ENCODE assay signal across 7 cellular contexts in genomic region chr11:66327171-66328035, GRCh38. TPM values are rescaled to one million over a fixed set of nuclear protein-coding genes. Genes with fewer than 3 reads are reported as not detected.
DNase-seq lines count a peak whose midpoint lies in the region; ATAC-seq and TF ChIP-seq lines count a peak whose summit lies in the region.
"Had no signal": no experiment of that assay in that cellular context is flagged by ENCODE, and none has a peak within 500 bp of the region (broad histone marks: within the 10 kb centered on the region; RNA-seq: fewer than 3 reads in every experiment).

No MANE protein-coding gene starts in this region.

- peaks cover 9% of the 10 kb centered on the region for H3F3A ChIP-seq in SK-N-SH (replicated peaks; ENCODE audit: insufficient read depth)

- H3K4me2 ChIP-seq in SK-N-SH = peak overlapping the region; percentile 66

- peak in 1 of 2 experiments; percentile 26; a peak in 1 of 4 replicates for TF ChIP-seq EP300 in SK-N-SH (IDR thresholded peaks at IDR 0.05; ENCODE audit: borderline replicate concordance in 1 of 2, low read depth in 1 of 2, low read length in 1 of 2)

- no peak for TF ChIP-seq RAD21 in SK-N-SH (IDR thresholded peaks at IDR 0.05; ENCODE audit: low read length)

- 73% methylated on average over 10 of the region's 11 CpGs for WGBS in SK-N-SH (ENCODE audit: low lambda C conversion rate)

- H3K9ac ChIP-seq in SK-N-SH = peak overlapping the region; percentile 62

- ATAC-seq in HG03520 (IDR thresholded peaks at IDR 0.05; ENCODE audit: unreplicated experiment) = no peak
- ATAC-seq in GM18858 (IDR thresholded peaks at IDR 0.05; ENCODE audit: unreplicated experiment) = no peak

- H3K4me3 ChIP-seq in ACC112 (ENCODE audit: low read depth, low read length) = peak overlapping the region; percentile 47
- no peak overlapping the region for H3K4me3 ChIP-seq in SK-N-SH (ENCODE audit: low read depth in 2 of 2, low read length in 1 of 2)
- H3K4me3 ChIP-seq in right atrium auricular region = no peak overlapping the region

- TF ChIP-seq CTCF in SK-N-SH (IDR thresholded peaks at IDR 0.05) = 0 out of 2 replicates have a peak, but pooled peaks have one; percentile 6
- no peak for TF ChIP-seq CTCF in right atrium auricular region (IDR thresholded peaks at IDR 0.05)

- H3K36me3 ChIP-seq in ACC112 (ENCODE audit: insufficient read depth, low read length) (peaks cover under 1% of the 10 kb centered on the region; the same call in 1 of the 2 replicates), SK-N-SH (replicated peaks in 1 of 2; ENCODE audit: control insufficient read depth in 1 of 2, insufficient read depth in 2 of 2, low read length in 1 of 2) (peaks cover 0 to 6% of the 10 kb centered on the region in 2 experiments), right atrium auricular region (no peaks in the 10 kb centered on the region)

- H3K9me2 ChIP-seq in SK-N-SH = no peaks in the 10 kb centered on the region

- peak overlapping the region; percentile 86 for H3K27ac ChIP-seq in ACC112 (ENCODE audit: low read depth, low read length)
- H3K27ac ChIP-seq in SK-N-SH (ENCODE audit: low read depth in 2 of 2, low read length in 1 of 2) = peak overlapping the region; percentile 73 to 80
- H3K27ac ChIP-seq in right atrium auricular region = peak overlapping the region; percentile 79 to 87

- H3K27me3 ChIP-seq in ACC112 (ENCODE audit: insufficient read depth, low read length) = no peaks in the 10 kb centered on the region
- no peaks in the 10 kb centered on the region for H3K27me3 ChIP-seq in SK-N-SH (ENCODE audit: insufficient read depth)
- no peaks in the 10 kb centered on the region for H3K27me3 ChIP-seq in right atrium auricular region

- no peak overlapping the region for H2AFZ ChIP-seq in ACC112 (ENCODE audit: low read length, unreplicated experiment)
- no peak overlapping the region for H2AFZ ChIP-seq in SK-N-SH (ENCODE audit: low read depth)

- POLR2A ChIA-PET in SK-N-SH (lab: Yijun Ruan, JAX) = interaction anchor here (1.3 to 1.8 kb wide), 2 partner anchors 10 to 15 kb away, joined by 10 to 17 read pairs; partner anchors contain the start of gene CD248

- H3K79me2 ChIP-seq in ACC112 (ENCODE audit: control insufficient read depth, insufficient read depth, low read length, unreplicated experiment) (no peaks in the 10 kb centered on the region), SK-N-SH (ENCODE audit: insufficient read depth) (no peaks in the 10 kb centered on the region)

- DNase-seq in SK-N-SH (peak; percentile 33), right atrium auricular region (ENCODE audit: low spot score) (no peak), mesenteric fat pad (ENCODE audit: low spot score) (no peak)

- H3K4me1 ChIP-seq in ACC112 (ENCODE audit: control insufficient read depth, insufficient read depth, low read length, unreplicated experiment) (peaks cover 59% of the 10 kb centered on the region), SK-N-SH (ENCODE audit: control insufficient read depth in 1 of 2, insufficient read depth in 2 of 2, low read depth in 1 of 2, low read length in 1 of 2) (peaks cover 28 to 36% of the 10 kb centered on the region in 2 experiments; a peak in 3 of 4 replicates), right atrium auricular region (peaks cover 4 to 39% of the 10 kb centered on the region in 2 donors)

- no peaks in the 10 kb centered on the region for H3K9me3 ChIP-seq in SK-N-SH
- no peaks in the 10 kb centered on the region for H3K9me3 ChIP-seq in right atrium auricular region

- CTCF ChIA-PET in SK-N-SH (lab: Yijun Ruan, JAX) = interaction anchor here (0.7 to 1.8 kb wide), 9 partner anchors 9 to 61 kb away, joined by 3 to 46 read pairs (median 4); partner anchors contain the start of genes CD248 and RIN1

- H4K20me1 ChIP-seq in SK-N-SH (ENCODE audit: insufficient read depth) = no peaks in the 10 kb centered on the region

TF ChIP-seq in SK-N-SH, 30 proteins besides CTCF, POLR2A, EP300 and RAD21:
- TF ChIP-seq TCF12 (IDR thresholded peaks at IDR 0.05) (peak; percentile 25; the same call in 1 of the 2 replicates), TEAD4 (IDR thresholded peaks at IDR 0.05; ENCODE audit: borderline replicate concordance, insufficient read depth) (0 out of 2 replicates have a peak, but pooled peaks have one; percentile 46), FOSL2 (IDR thresholded peaks at IDR 0.05; ENCODE audit: borderline replicate concordance, low read depth) (peak; percentile 57; the same call in 1 of the 2 replicates), USF2 (IDR thresholded peaks at IDR 0.05; ENCODE audit: borderline replicate concordance, low read depth, low read length) (no peak), RFX5 (IDR thresholded peaks at IDR 0.05; ENCODE audit: low read length) (no peak)
TF ChIP-seq in SK-N-SH: peak in this region for 3.

RNA-seq across cellular contexts. Expression of gene RIN1, which starts 8.8 kb away (rescaled TPM):
- 13.0 and 16.9 TPM in 2 replicates for polyA plus RNA-seq in SK-N-SH (2012; rRNA removed)
- polyA plus RNA-seq in SK-N-SH (2012; cell fraction: cytosol; rRNA removed) = 6.1 and 9.3 TPM in 2 replicates
- polyA plus RNA-seq in SK-N-SH (2012; cell fraction: nucleus; rRNA removed) = 71.9 and 87.9 TPM in 2 replicates
- 1 to 10 TPM; 1.0 to 5.9 TPM for total RNA-seq in right atrium auricular region
- 6.5 TPM for total RNA-seq in mesenteric fat pad

RNA-seq across cellular contexts. Expression of gene CD248, which starts 10.6 kb away (rescaled TPM):
- 2.6 and 7.7 TPM in 2 replicates for polyA plus RNA-seq in SK-N-SH (2012; rRNA removed)
- polyA plus RNA-seq in SK-N-SH (2012; cell fraction: cytosol; rRNA removed) = 2.9 and 3.8 TPM in 2 replicates
- polyA plus RNA-seq in SK-N-SH (2012; cell fraction: nucleus; rRNA removed) = 3.0 and 4.6 TPM in 2 replicates
- 10 to 100 TPM in 1 of 2 donors, 1 to 10 TPM in 1; 7.6 to 10.7 TPM for total RNA-seq in right atrium auricular region
- 810 TPM for total RNA-seq in mesenteric fat pad

RNA-seq across cellular contexts. Expression of gene BRMS1, which starts 17.5 kb away (rescaled TPM):
- polyA plus RNA-seq in SK-N-SH (2012; rRNA removed) = 70.0 and 76.5 TPM in 2 replicates
- polyA plus RNA-seq in SK-N-SH (2012; cell fraction: cytosol; rRNA removed) = 65.3 and 67.8 TPM in 2 replicates
- 66.8 and 73.5 TPM in 2 replicates for polyA plus RNA-seq in SK-N-SH (2012; cell fraction: nucleus; rRNA removed)
- total RNA-seq in right atrium auricular region (10 to 100 TPM; 19.2 to 33.3 TPM), mesenteric fat pad (31.8 TPM)

RNA-seq across cellular contexts. Expression of gene B4GAT1, which starts 20.0 kb away (rescaled TPM):
- 26.4 TPM in 2 replicates for polyA plus RNA-seq in SK-N-SH (2012; rRNA removed)
- 18.3 and 23.9 TPM in 2 replicates for polyA plus RNA-seq in SK-N-SH (2012; cell fraction: cytosol; rRNA removed)
- polyA plus RNA-seq in SK-N-SH (2012; cell fraction: nucleus; rRNA removed) = 17.6 and 20.1 TPM in 2 replicates
- 10 to 100 TPM; 61.1 to 64.3 TPM for total RNA-seq in right atrium auricular region
- total RNA-seq in mesenteric fat pad = 16.1 TPM

RNA-seq across cellular contexts. Expression of gene TMEM151A, which starts 35.7 kb away (rescaled TPM):
- polyA plus RNA-seq in SK-N-SH (2012; rRNA removed) = 0.29 and 0.35 TPM in 2 replicates
- polyA plus RNA-seq in SK-N-SH (2012; cell fraction: cytosol; rRNA removed) = 0.12 and 0.26 TPM in 2 replicates
- 0.56 and 0.69 TPM in 2 replicates for polyA plus RNA-seq in SK-N-SH (2012; cell fraction: nucleus; rRNA removed)
- total RNA-seq in right atrium auricular region = 1 to 10 TPM; 1.4 to 5.5 TPM
- total RNA-seq in mesenteric fat pad = 0.19 TPM
- total RNA-seq: dermis microvascular lymphatic vessel endothelial cell had no signal

Comparison
In these comparisons a context has a peak if more than half of its experiments do, and no peak if none do; other contexts are left out.
1. RNA of gene CD248, which starts 10.6 kb away (total RNA-seq): 810 TPM in mesenteric fat pad (single experiment); 7.6 to 10.7 TPM in right atrium auricular region; every median in the first group is over 10 times any median in the second.
2. Peak in every context shown above with its lines, with median percentiles within 50 percentile points of each other: H3K27ac ChIP-seq.